ENCODE assay signal across 17 cellular contexts in the genomic region with DNA sequence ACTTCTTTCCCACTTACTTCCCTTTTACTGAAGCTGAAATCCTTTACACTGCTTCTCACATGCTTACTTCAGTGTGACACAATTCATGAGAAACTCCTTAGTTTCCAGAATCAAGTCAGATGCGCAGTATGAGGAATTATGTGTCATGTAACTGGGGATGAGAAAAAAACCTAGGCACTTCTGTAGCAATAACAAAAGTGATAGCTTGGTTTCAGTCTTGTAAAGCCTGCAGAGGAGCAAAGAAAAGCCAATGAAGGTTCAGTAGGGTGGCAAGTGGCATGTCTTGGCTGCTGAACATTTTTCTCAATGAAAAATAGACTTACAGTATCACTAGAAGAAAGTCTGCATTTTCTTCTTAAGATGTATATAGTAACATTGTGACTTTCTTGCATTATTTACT.
"Had no signal": no experiment of that assay in that cellular context is flagged by ENCODE, and none has a peak within 500 bp of the region (broad histone marks: within the 10 kb centered on the region; RNA-seq: fewer than 3 reads in every experiment).

No MANE protein-coding gene starts in this region.

- H3K4me1 ChIP-seq: esophagus squamous epithelium, right atrium auricular region, vagina had no signal

- DNase-seq: activated CD4-positive, alpha-beta T cell treated with anti-CD3 and anti-CD28 coated beads, Interleukin-2, amount 50 U/mL, for 1 hour; activated CD8-positive, alpha-beta memory T cell treated with anti-CD3 and anti-CD28 coated beads for 24 hours; activated gamma-delta T cell treated with Interleukin-2 at 50 U/mL for 16 hours; activated naive CD8-positive, alpha-beta T cell treated with anti-CD3 and anti-CD28 coated beads, Interleukin-2, amount 10 ng/mL, durations not matched to agents 7 days and 5 days; esophagus squamous epithelium; foreskin fibroblast; hypothalamus; nucleus accumbens; stimulated activated CD4-positive, alpha-beta T cell treated with anti-CD3 and anti-CD28 coated beads, Interleukin-2, amount 100 ng/mL, for 48 hours; stimulated activated naive CD4-positive, alpha-beta T cell had no signal

- H3K27ac Mint-ChIP-seq: activated naive CD8-positive, alpha-beta T cell treated with anti-CD3 and anti-CD28 coated beads, Interleukin-2, amount 10 ng/mL, durations not matched to agents 7 days and 5 days; brain; natural killer cell treated with Interleukin-12 subunit alpha and Interleukin-12 subunit beta and Interleukin-15 and Interleukin-18, amount 100 ng/mL, for 72 hours had no signal

- H3K9me3 Mint-ChIP-seq: brain had no signal

- H3K36me3 Mint-ChIP-seq: activated naive CD8-positive, alpha-beta T cell treated with anti-CD3 and anti-CD28 coated beads, Interleukin-2, amount 10 ng/mL, durations not matched to agents 7 days and 5 days; brain; natural killer cell treated with Interleukin-12 subunit alpha and Interleukin-12 subunit beta and Interleukin-15 and Interleukin-18, amount 100 ng/mL, for 72 hours had no signal

- H3K36me3 ChIP-seq: esophagus squamous epithelium, right atrium auricular region, tibial nerve, vagina had no signal

- H3K4me3 ChIP-seq: coronary artery, esophagus squamous epithelium, right atrium auricular region, tibial nerve, vagina had no signal

- ATAC-seq: natural killer cell treated with Interleukin-12 subunit alpha and Interleukin-12 subunit beta and Interleukin-15 and Interleukin-18, amount 100 ng/mL, for 72 hours had no signal

- H3K4me1 Mint-ChIP-seq: activated naive CD8-positive, alpha-beta T cell treated with anti-CD3 and anti-CD28 coated beads, Interleukin-2, amount 10 ng/mL, durations not matched to agents 7 days and 5 days; central memory CD8-positive, alpha-beta T cell had no signal

- H3K27me3 ChIP-seq: esophagus squamous epithelium, right atrium auricular region, tibial nerve, vagina had no signal

- H3K4me3 Mint-ChIP-seq: activated naive CD8-positive, alpha-beta T cell treated with anti-CD3 and anti-CD28 coated beads, Interleukin-2, amount 10 ng/mL, durations not matched to agents 7 days and 5 days; brain; central memory CD8-positive, alpha-beta T cell; natural killer cell treated with Interleukin-12 subunit alpha and Interleukin-12 subunit beta and Interleukin-15 and Interleukin-18, amount 100 ng/mL, for 72 hours had no signal

- H3K27ac ChIP-seq: coronary artery, esophagus squamous epithelium, right atrium auricular region, tibial nerve, vagina had no signal

- H3K9me3 ChIP-seq: right atrium auricular region, tibial nerve, vagina had no signal
